11 cellular contexts compared by ENCODE assay signal in genomic region chr22:45200862-45201511, GRCh38. TPM values are rescaled to one million over a fixed set of nuclear protein-coding genes. Genes with fewer than 3 reads are reported as not detected.
DNase-seq lines count a peak whose midpoint lies in the region; ATAC-seq and TF ChIP-seq lines count a peak whose summit lies in the region.
"Had no signal": no experiment of that assay in that cellular context is flagged by ENCODE, and none has a peak within 500 bp of the region (broad histone marks: within the 10 kb centered on the region; RNA-seq: fewer than 3 reads in every experiment).

No MANE protein-coding gene starts in this region.

- H3K36me3 ChIP-seq in H7 (replicated peaks; ENCODE audit: control insufficient read depth, insufficient read depth, low read length) = peaks cover 6% of the 10 kb centered on the region; the same call in 1 of the 2 replicates

- H3K4me3 ChIP-seq in H7 (ENCODE audit: insufficient read depth, low read depth, low read length) = no peak overlapping the region
- no peak overlapping the region for H3K4me3 ChIP-seq in fibroblast of the aortic adventitia (ENCODE audit: low read depth, low read length)
- no peak overlapping the region for H3K4me3 ChIP-seq in skeletal muscle cell (ENCODE audit: low read depth, low read length)
- H3K4me3 ChIP-seq: psoas muscle, upper lobe of left lung had no signal

- ATAC-seq in HG03159 (IDR thresholded peaks at IDR 0.05; ENCODE audit: unreplicated experiment) = no peak
- no peak for ATAC-seq in HG03565 (IDR thresholded peaks at IDR 0.05; ENCODE audit: unreplicated experiment)
- no peak for ATAC-seq in GM21619 (IDR thresholded peaks at IDR 0.05; ENCODE audit: unreplicated experiment)
- ATAC-seq: activated T-helper 17 cell treated with anti-CD3 and anti-CD28 coated beads, Interleukin-2, amount 50 U/mL, for 72 hours; left ventricle myocardium superior; psoas muscle had no signal

- TF ChIP-seq CTCF in fibroblast of the aortic adventitia (IDR thresholded peaks at IDR 0.05; ENCODE audit: insufficient read depth, low read length) = no peak

- H3K27me3 ChIP-seq in H7 (ENCODE audit: control insufficient read depth, insufficient read depth, low read length) = no peaks in the 10 kb centered on the region
- H3K27me3 ChIP-seq: upper lobe of left lung had no signal

- DNase-seq in H7 (peak; percentile 38), T1000 (lab: John Stamatoyannopoulos, UW) (peak; percentile 37), fibroblast of the aortic adventitia (ENCODE audit: low read depth) (peak; percentile 68), skeletal muscle cell (ENCODE audit: low read depth) (peak; percentile 61)
- DNase-seq: left ventricle myocardium superior, upper lobe of left lung had no signal

RNA-seq across cellular contexts. Expression of gene NUP50, which starts 37.3 kb away (rescaled TPM):
- total RNA-seq in H7 (2014; rRNA removed; shearing (Covaris generic)) = 82.6 and 89.0 TPM in 2 replicates
- 61.6 and 109 TPM in 2 replicates for total RNA-seq in fibroblast of the aortic adventitia (ENCODE audit: low replicate concordance)

RNA-seq across cellular contexts. Expression of gene KIAA0930, which starts 39.7 kb away (rescaled TPM):
- 37.5 and 43.9 TPM in 2 replicates for total RNA-seq in H7 (2014; rRNA removed; shearing (Covaris generic))
- 36.2 and 36.4 TPM in 2 replicates for total RNA-seq in fibroblast of the aortic adventitia (ENCODE audit: low replicate concordance)
